1 cellular context compared by ENCODE assay signal in the genomic region with DNA sequence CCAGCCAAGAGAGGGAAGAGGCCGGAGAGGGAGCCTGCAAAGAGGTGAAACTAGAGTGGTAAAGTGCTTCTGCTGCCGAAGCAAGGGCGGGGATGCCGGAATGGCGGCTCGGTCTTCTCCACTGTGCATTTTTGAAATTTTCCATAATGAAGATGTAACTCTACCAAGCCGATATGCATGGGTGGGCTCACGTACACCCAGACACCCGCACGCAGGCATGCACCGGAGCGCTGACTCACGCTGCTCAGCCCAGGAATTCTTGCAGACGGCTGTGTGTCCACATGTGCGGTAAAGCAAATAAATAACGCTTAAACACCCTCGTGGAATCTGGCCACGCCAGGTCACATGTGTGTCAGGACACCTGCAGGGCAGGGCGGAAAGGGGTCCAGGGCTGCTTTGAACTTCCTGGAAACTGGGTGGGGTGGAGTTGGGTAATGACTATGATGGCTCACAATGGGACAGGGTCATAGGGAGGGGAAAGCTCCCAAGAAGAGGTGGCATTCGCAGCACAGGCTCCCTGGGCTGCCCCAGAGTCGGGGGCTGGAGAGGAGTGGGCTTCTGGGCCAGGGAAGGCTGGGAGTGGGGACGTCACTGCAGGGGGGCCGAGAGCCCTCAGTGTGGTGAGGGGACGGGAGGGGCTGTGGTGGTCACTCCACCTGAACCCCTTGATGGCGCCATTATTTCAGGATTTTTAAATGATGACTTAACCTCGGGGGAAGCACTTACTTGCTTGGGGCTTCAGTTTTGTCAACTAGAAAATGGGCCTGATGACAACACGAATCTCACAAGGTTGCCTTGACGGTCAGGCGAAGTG.
TF ChIP-seq lines count a peak whose summit lies in the region.

No MANE protein-coding gene starts in this region.

TF ChIP-seq in A549, 52 proteins besides CTCF, POLR2A, EP300 and RAD21 (continued from another document):
- peak; percentile 99 for TF ChIP-seq MAX (IDR thresholded peaks at IDR 0.05)
- TF ChIP-seq KDM1A (IDR thresholded peaks at IDR 0.05; ENCODE audit: low read depth), result no peak
- peak; percentile 67 for TF ChIP-seq MYC (IDR thresholded peaks at IDR 0.05; ENCODE audit: borderline replicate concordance, low read length)
- TF ChIP-seq POLR2AphosphoS2 (conservative IDR thresholded peaks at IDR 0.05; ENCODE audit: low read length), result no peak
- TF ChIP-seq HES2 (IDR thresholded peaks at IDR 0.05), result peak; percentile 81; the same call in 1 of the 2 replicates
- no peak for TF ChIP-seq CBX2 (IDR thresholded peaks at IDR 0.05; ENCODE audit: borderline replicate concordance, low read depth)
- TF ChIP-seq HOXB13 (CRISPR knock-in tag; IDR thresholded peaks at IDR 0.05; ENCODE audit: low read depth), result peak; percentile 20; the same call in 1 of the 2 replicates
- peak; percentile 98 to 100 for TF ChIP-seq JUN (IDR thresholded peaks at IDR 0.05)
- peak; percentile 100 for TF ChIP-seq GATA3 (IDR thresholded peaks at IDR 0.05; ENCODE audit: borderline replicate concordance)
- peak; percentile 50; the same call in 1 of the 2 replicates for TF ChIP-seq FOXS1 (CRISPR knock-in tag; IDR thresholded peaks at IDR 0.05)
- TF ChIP-seq, protein P1, sequence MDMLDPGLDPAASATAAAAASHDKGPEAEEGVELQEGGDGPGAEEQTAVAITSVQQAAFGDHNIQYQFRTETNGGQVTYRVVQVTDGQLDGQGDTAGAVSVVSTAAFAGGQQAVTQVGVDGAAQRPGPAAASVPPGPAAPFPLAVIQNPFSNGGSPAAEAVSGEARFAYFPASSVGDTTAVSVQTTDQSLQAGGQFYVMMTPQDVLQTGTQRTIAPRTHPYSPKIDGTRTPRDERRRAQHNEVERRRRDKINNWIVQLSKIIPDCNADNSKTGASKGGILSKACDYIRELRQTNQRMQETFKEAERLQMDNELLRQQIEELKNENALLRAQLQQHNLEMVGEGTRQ (IDR thresholded peaks at IDR 0.05), result peak; percentile 89
- TF ChIP-seq RFX5 (IDR thresholded peaks at IDR 0.05), result 0 out of 2 replicates have a peak, but pooled peaks have one; percentile 22
- TF ChIP-seq HDAC2 (IDR thresholded peaks at IDR 0.05), result 0 out of 2 replicates have a peak, but pooled peaks have one; percentile 19
- peak; percentile 92 to 93 for TF ChIP-seq CEBPB (IDR thresholded peaks at IDR 0.05)
- peak; percentile 87 for TF ChIP-seq MAFK (IDR thresholded peaks at IDR 0.05; ENCODE audit: partially characterized antibody)
- TF ChIP-seq RARB (CRISPR knock-in tag; IDR thresholded peaks at IDR 0.05), result peak; percentile 98
- peak; percentile 86 for TF ChIP-seq BHLHE40 (IDR thresholded peaks at IDR 0.05; ENCODE audit: low read depth, low read length)
- TF ChIP-seq JUNB (IDR thresholded peaks at IDR 0.05), result peak; percentile 99
